18 cellular contexts compared by ENCODE assay signal in the genomic region with DNA sequence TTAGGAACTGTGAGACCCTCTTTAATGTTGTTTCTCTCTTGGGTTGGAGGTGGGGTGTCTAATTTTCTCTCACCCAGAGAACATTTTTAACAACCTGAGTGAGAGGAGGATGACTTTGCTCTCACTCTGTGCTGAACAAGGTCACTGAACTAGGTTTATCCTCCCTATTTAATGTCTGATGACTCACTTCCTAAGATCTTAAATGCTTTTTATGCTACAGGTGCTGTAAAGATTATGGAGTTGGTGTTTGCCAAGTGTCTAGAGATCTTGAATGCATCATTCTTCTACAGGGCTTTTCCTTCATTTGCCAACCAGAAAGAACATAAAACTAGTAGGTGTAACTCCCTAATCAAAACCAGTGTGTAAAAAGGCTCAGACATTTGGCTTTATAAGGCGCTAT.
"Had no signal": no experiment of that assay in that cellular context is flagged by ENCODE, and none has a peak within 500 bp of the region (broad histone marks: within the 10 kb centered on the region; RNA-seq: fewer than 3 reads in every experiment).

No MANE protein-coding gene starts in this region.

- DNase-seq: activated B cell treated with CpG ODN at 0.5 μM for 24 hours; activated CD4-positive, alpha-beta T cell treated with anti-CD3 and anti-CD28 coated beads for 48 hours; activated CD8-positive, alpha-beta memory T cell treated with anti-CD3 and anti-CD28 coated beads, Interleukin-2, amount 50 U/mL, for 48 hours; activated naive CD8-positive, alpha-beta T cell treated with anti-CD3 and anti-CD28 coated beads for 36 hours; activated T-cell treated with anti-CD3 and anti-CD28 coated beads, Interleukin-2, amount 50 U/mL, for 72 hours; amygdala; cortex of kidney; effector CD4-positive, alpha-beta T cell; foreskin melanocyte; immature natural killer cell; left cardiac atrium; naive B cell; pancreas; T-helper 2 cell; upper lobe of right lung had no signal

- H3K9me3 ChIP-seq: pancreas, thoracic aorta, upper lobe of right lung had no signal

- ATAC-seq: activated T-cell treated with anti-CD3 and anti-CD28 coated beads, Interleukin-2, amount 50 U/mL, for 72 hours; left cardiac atrium; stimulated activated effector memory CD8-positive, alpha-beta T cell treated with anti-CD3 and anti-CD28 coated beads, Interleukin-12 subunit alpha, Interleukin-12 subunit beta, amount 100 ng/mL, for 72 hours; upper lobe of right lung had no signal

- H3K4me3 ChIP-seq: lung, pancreas, thoracic aorta, upper lobe of right lung had no signal

- H3K27me3 ChIP-seq: pancreas, upper lobe of right lung had no signal

- H3K27ac ChIP-seq: pancreas, thoracic aorta, upper lobe of right lung had no signal

- H3K36me3 ChIP-seq: pancreas, thoracic aorta, upper lobe of right lung had no signal

- H3K4me1 ChIP-seq: upper lobe of right lung had no signal
